8 cellular contexts compared by ENCODE assay signal in genomic region chr7:135672560-135673359, GRCh38. TPM values are rescaled to one million over a fixed set of nuclear protein-coding genes. Genes with fewer than 3 reads are reported as not detected.
DNase-seq lines count a peak whose midpoint lies in the region; ATAC-seq, FAIRE-seq and TF ChIP-seq lines count a peak whose summit lies in the region.

No MANE protein-coding gene starts in this region.

- 0 out of 2 replicates have a peak, but pooled peaks cover 8% of the 10 kb centered on the region for H4K20me1 ChIP-seq in K562 (replicated peaks; ENCODE audit: control insufficient read depth, insufficient read depth, low read length)
- no peaks in the 10 kb centered on the region for H4K20me1 ChIP-seq in keratinocyte (ENCODE audit: control insufficient read depth, extremely low read depth, insufficient read depth, low read length)

- no peaks in the 10 kb centered on the region for H3K27me3 ChIP-seq in K562 (ENCODE audit: control insufficient read depth in 2 of 2, insufficient read depth in 2 of 2, low read length in 2 of 2)
- no peaks in the 10 kb centered on the region for H3K27me3 ChIP-seq in keratinocyte (ENCODE audit: control insufficient read depth, extremely low read depth, insufficient read depth, low read length)
- H3K27me3 ChIP-seq in thoracic aorta (replicated peaks; ENCODE audit: insufficient read depth) = no peaks in the 10 kb centered on the region

- TF ChIP-seq CTCF in K562 (IDR thresholded peaks at IDR 0.05 in 2 of 3, conservative IDR thresholded peaks at IDR 0.05 in 1 of 3; ENCODE audit: insufficient read depth in 2 of 3, low read depth in 1 of 3, low read length in 3 of 3) = peak; percentile 82 to 92 (median 89)
- peak; percentile 72 to 86 (median 79) for TF ChIP-seq CTCF in keratinocyte (optimal IDR thresholded peaks at IDR 0.05 in 1 of 3, IDR thresholded peaks at IDR 0.05 in 1 of 3, conservative IDR thresholded peaks at IDR 0.05 in 1 of 3; ENCODE audit: extremely low read depth in 1 of 3, insufficient read depth in 2 of 3, low read length in 3 of 3)
- peak; percentile 77 for TF ChIP-seq CTCF in thoracic aorta (IDR thresholded peaks at IDR 0.05)

- H3K4me1 ChIP-seq in K562 (replicated peaks in 1 of 2; ENCODE audit: control insufficient read depth in 2 of 2, insufficient read depth in 2 of 2, low read length in 2 of 2) (peaks cover 0 to 3% of the 10 kb centered on the region in 2 experiments; a peak in 1 of 5 replicates), keratinocyte (ENCODE audit: control insufficient read depth, extremely low read depth, insufficient read depth, low read length) (peaks cover 35% of the 10 kb centered on the region), thoracic aorta (ENCODE audit: control insufficient read depth in 1 of 2, low read depth in 2 of 2) (peaks cover 8 to 62% of the 10 kb centered on the region in 2 donors)

- H2AFZ ChIP-seq in K562 (ENCODE audit: low read depth, low read length) (no peak overlapping the region), keratinocyte (ENCODE audit: control insufficient read depth, low read length) (no peak overlapping the region)

- intact Hi-C loops in K562 (cut with micrococcal nuclease) = loop anchor here (1.0 to 5.0 kb wide), 4 partner anchors 39 to 337 kb away; no protein-coding TSS in a partner anchor

- TF ChIP-seq RAD21 in K562 (CRISPR knock-in tag; conservative IDR thresholded peaks at IDR 0.05 in 1 of 2, IDR thresholded peaks at IDR 0.05 in 1 of 2) = peak; percentile 79 to 80

- ATAC-seq in HG03108 (IDR thresholded peaks at IDR 0.05; ENCODE audit: unreplicated experiment) (peak; percentile 59), K562 (peak; percentile 91), thoracic aorta (ENCODE audit: insufficient number of reproducible peaks, low FRiP score, low read depth) (peak; percentile 57)

- no peak; the same call in 1 of the 2 replicates for TF ChIP-seq EP300 in K562 (IDR thresholded peaks at IDR 0.05; ENCODE audit: low read length)

- peak; percentile 71 for DNase-seq in AG20443 (ENCODE audit: low spot score)
- DNase-seq in GM18507 (ENCODE audit: extremely low spot score, insufficient read length, low read depth) = no peak
- DNase-seq in NCI-H345 (lab: John Stamatoyannopoulos, UW) = peak; percentile 60
- DNase-seq in K562 (ENCODE audit: extremely low read depth in 1 of 4, low spot score in 3 of 4) = peak; percentile 64 to 78 (median 69)
- DNase-seq in keratinocyte (ENCODE audit: low read depth, low spot score) = no peak
- DNase-seq in thoracic aorta (ENCODE audit: low spot score) = no peak
- DNase-seq in activated CD4-positive, CD25-positive, alpha-beta regulatory T cell treated with anti-CD3 and anti-CD28 coated beads, Interleukin-2, amount 50 U/mL, for 72 hours = no peak

- H3K36me3 ChIP-seq in K562 (ENCODE audit: control insufficient read depth, insufficient read depth, low read length) = peaks cover 48% of the 10 kb centered on the region
- H3K36me3 ChIP-seq in keratinocyte (ENCODE audit: control insufficient read depth in 2 of 2, extremely low read depth in 1 of 2, insufficient read depth in 2 of 2, low read length in 2 of 2) = peaks cover 4 to 9% of the 10 kb centered on the region in 2 experiments
- no peaks in the 10 kb centered on the region for H3K36me3 ChIP-seq in thoracic aorta

- H3K79me2 ChIP-seq in K562 (ENCODE audit: control insufficient read depth, insufficient read depth, low read length) = peaks cover 56% of the 10 kb centered on the region
- H3K79me2 ChIP-seq in keratinocyte (ENCODE audit: control insufficient read depth, insufficient read depth, low read length) = peaks cover 59% of the 10 kb centered on the region

- CTCF ChIA-PET in K562 (lab: Yijun Ruan, JAX; ENCODE audit: low intra/inter-chr PET ratio) = interaction anchor here (0.6 to 1.4 kb wide), 4 partner anchors 166 to 1917 kb away, joined by 3 to 4 read pairs (median 4); no protein-coding TSS in a partner anchor

- H3K4me3 ChIP-seq in K562 (no peak overlapping the region), keratinocyte (ENCODE audit: control insufficient read depth in 2 of 3, extremely low read depth in 1 of 3, insufficient read depth in 2 of 3, low read depth in 1 of 3, low read length in 3 of 3) (no peak overlapping the region), thoracic aorta (no peak overlapping the region)

- no TSS peak for BruUV-seq in K562 (replicated peaks; lab: Mats Ljungman, UMichigan)

- POLR2A ChIA-PET in K562 (lab: Yijun Ruan, JAX) = interaction anchor here (0.6 to 8.1 kb wide), 6 partner anchors 10 to 432 kb away, joined by 3 to 71 read pairs (median 4); partner anchors contain the start of gene STMP1

- no peak overlapping the region for H3K4me2 ChIP-seq in K562 (ENCODE audit: insufficient read depth, low read length)
- peak overlapping the region; percentile 47 for H3K4me2 ChIP-seq in keratinocyte (ENCODE audit: control insufficient read depth, extremely low read depth, insufficient read depth, low read depth, low read length)

- peak; percentile 44 for FAIRE-seq in GM18507 (lab: Jason Lieb, UNC)
- FAIRE-seq in K562 (lab: Jason Lieb, UNC) = peak; percentile 89
- peak; percentile 71 for FAIRE-seq in keratinocyte (lab: Jason Lieb, UNC)

- in situ Hi-C loops in K562 (cut with MboI) = no loop called here

- H3K27ac ChIP-seq in K562 (ENCODE audit: extremely low read depth, low read depth, low read length) (no peak overlapping the region), keratinocyte (ENCODE audit: control insufficient read depth, insufficient read depth, low read length) (no peak overlapping the region), thoracic aorta (peak overlapping the region; percentile 25 to 52)

- dilution Hi-C loops in keratinocyte (cut with MboI; ENCODE audit: extremely low pct_ligation_motif_present, low sequenced_read_pairs) = no loop called here

- H3K9me3 ChIP-seq in K562 (replicated peaks; ENCODE audit: control insufficient read depth, insufficient read depth, low read depth, low read length) (no peaks in the 10 kb centered on the region), keratinocyte (ENCODE audit: control insufficient read depth, low read depth, low read length) (no peaks in the 10 kb centered on the region), thoracic aorta (no peaks in the 10 kb centered on the region)

- H3K9ac ChIP-seq in K562 (ENCODE audit: insufficient read depth in 1 of 2, low read depth in 2 of 2, low read length in 2 of 2) (no peak overlapping the region), keratinocyte (ENCODE audit: control insufficient read depth, extremely low read depth, insufficient read depth, low read length) (no peak overlapping the region)

- H3K9me1 ChIP-seq in K562 (ENCODE audit: control insufficient read depth, insufficient read depth, low read length) = no peaks in the 10 kb centered on the region
- H3K9me1 ChIP-seq in keratinocyte (ENCODE audit: control insufficient read depth, extremely low read depth, insufficient read depth, low read length) = no peaks in the 10 kb centered on the region

- TF ChIP-seq POLR2A in K562 (conservative IDR thresholded peaks at IDR 0.05) = no peak

- 47% methylated on average over 3 of the region's 3 CpGs for WGBS in K562 (ENCODE audit: insufficient coverage, low coverage, missing lambda C conversion rate)

RNA-seq across cellular contexts. Expression of gene STMP1, which starts 10.4 kb away (rescaled TPM):
- 23.9 and 54.4 TPM in 2 replicates for total RNA-seq in K562 (2011; cell fraction: chromatin; rRNA removed; ENCODE audit: low replicate concordance)
- 18.5 and 19.9 TPM in 2 replicates for total RNA-seq in K562 (2011; cell fraction: nucleolus; rRNA removed)
- 44.6 and 66.5 TPM in 2 replicates for total RNA-seq in K562 (2011; cell fraction: nucleoplasm; rRNA removed)
- total RNA-seq in K562 (2014; rRNA removed) = 10.6 and 18.5 TPM in 2 replicates
- total RNA-seq in K562 (2014; rRNA removed; fragmentation: Illumina TruSeq; extraction: Trizol) = 47.8 and 54.0 TPM in 2 replicates
- total RNA-seq in K562 (2015; rRNA removed; fragmentation: Illumina TruSeq; extraction: Trizol) = 35.1 and 36.5 TPM in 2 replicates
- 56.8 and 59.8 TPM in 2 replicates for total RNA-seq in K562 (2021)
- 58.4 and 66.1 TPM in 2 replicates for polyA plus RNA-seq in K562 (2011; rRNA removed)
- polyA plus RNA-seq in K562 (2011; cell fraction: cytosol; rRNA removed) = 16.5 and 48.0 TPM in 2 replicates
- polyA plus RNA-seq in K562 (2011; cell fraction: nucleus; rRNA removed) = 17.4 and 32.2 TPM in 2 replicates
- polyA plus RNA-seq in K562 (2012) = 66.4 and 79.0 TPM in 2 replicates
- 57.9 and 67.7 TPM in 2 replicates for polyA plus RNA-seq in K562 (2014; fragmentation: Illumina TruSeq; extraction: Trizol)
- polyA plus RNA-seq in K562 (2014; fragmentation: Nextera tagmentation; extraction: Ambion mirVana) = 100 to 1,000 TPM; 175 to 249 TPM
- 41.5 and 53.9 TPM in 2 replicates for polyA plus RNA-seq in K562 (2014; rRNA removed)
- polyA minus RNA-seq in K562 (2011; rRNA and poly(A)+ RNA removed) = 35.3 and 55.2 TPM in 2 replicates
- 21.3 and 22.6 TPM in 2 replicates for polyA minus RNA-seq in K562 (2011; cell fraction: cytosol; rRNA and poly(A)+ RNA removed)
- 18.3 and 36.7 TPM in 2 replicates for polyA minus RNA-seq in K562 (2011; cell fraction: nucleus; rRNA and poly(A)+ RNA removed)
- polyA plus RNA-seq in keratinocyte = 16.6 to 30.5 TPM (median 24.8 TPM) in 3 replicates
- 5.7 TPM for polyA plus RNA-seq in keratinocyte (2011; ENCODE audit: low read depth)
- 21.2 and 34.3 TPM in 2 replicates for polyA plus RNA-seq in keratinocyte (2011; cell fraction: cytosol; rRNA removed)
- polyA plus RNA-seq in keratinocyte (2011; cell fraction: nucleus; rRNA removed) = 8.8 and 11.2 TPM in 2 replicates
- 23.6 and 31.3 TPM in 2 replicates for polyA plus RNA-seq in keratinocyte (2012; ENCODE audit: low replicate concordance)
- polyA minus RNA-seq in keratinocyte = 6.4 to 13.8 TPM (median 7.7 TPM) in 3 replicates
- polyA minus RNA-seq in keratinocyte (2011; cell fraction: cytosol; rRNA and poly(A)+ RNA removed) = 20.1 TPM
- polyA minus RNA-seq in keratinocyte (2011; cell fraction: nucleus; rRNA and poly(A)+ RNA removed) = 4.3 and 8.8 TPM in 2 replicates
- 10 to 100 TPM; 15.7 to 48.5 TPM for total RNA-seq in thoracic aorta

RNA-seq across cellular contexts. Expression of gene SLC13A4, which starts 55.2 kb away (rescaled TPM):
- total RNA-seq in K562 (2011; cell fraction: chromatin; rRNA removed; ENCODE audit: low replicate concordance) = 0.62 and 1.4 TPM in 2 replicates
- total RNA-seq in K562 (2011; cell fraction: nucleolus; rRNA removed) = 0.39 and 0.50 TPM in 2 replicates
- 0.88 and 1.2 TPM in 2 replicates for total RNA-seq in K562 (2011; cell fraction: nucleoplasm; rRNA removed)
- total RNA-seq in K562 (2014; rRNA removed) (0.23 and 0.45 TPM in 2 replicates), K562 (2014; rRNA removed; fragmentation: Illumina TruSeq; extraction: Trizol) (0.22 and 0.51 TPM in 2 replicates), K562 (2015; rRNA removed; fragmentation: Illumina TruSeq; extraction: Trizol) (0.19 and 0.36 TPM in 2 replicates), K562 (2021) (0.60 and 0.66 TPM in 2 replicates), thoracic aorta (1 to 10 TPM; 2.0 to 2.1 TPM)
- polyA plus RNA-seq in K562 (2011; rRNA removed) (0.11 and 0.60 TPM in 2 replicates), K562 (2014; fragmentation: Illumina TruSeq; extraction: Trizol) (0.86 and 1.0 TPM in 2 replicates), K562 (2014; fragmentation: Nextera tagmentation; extraction: Ambion mirVana) (under 1 TPM; 0.27 to 0.48 TPM), K562 (2014; rRNA removed) (0.41 and 0.66 TPM in 2 replicates), keratinocyte (0.02 to 0.12 TPM (median 0.03 TPM) in 3 replicates)
- 0.37 and 1.3 TPM in 2 replicates for polyA plus RNA-seq in K562 (2011; cell fraction: cytosol; rRNA removed)
- polyA plus RNA-seq in K562 (2011; cell fraction: nucleus; rRNA removed) = 0.17 and 1.1 TPM in 2 replicates
- 0.90 and 1.9 TPM in 2 replicates for polyA plus RNA-seq in K562 (2012)
- 0.14 and 0.27 TPM in 2 replicates for polyA minus RNA-seq in K562 (2011; rRNA and poly(A)+ RNA removed)
- polyA minus RNA-seq in K562 (2011; cell fraction: cytosol; rRNA and poly(A)+ RNA removed) = not detected in 2 replicates
- polyA minus RNA-seq in K562 (2011; cell fraction: nucleus; rRNA and poly(A)+ RNA removed) = 0.44 TPM in 1 of 2 replicates, not detected in the other
- polyA plus RNA-seq in keratinocyte (2011; ENCODE audit: low read depth) = not detected
- polyA plus RNA-seq in keratinocyte (2011; cell fraction: cytosol; rRNA removed) = 0.04 TPM in 1 of 2 replicates, not detected in the other
- polyA plus RNA-seq in keratinocyte (2011; cell fraction: nucleus; rRNA removed) = 0.23 TPM in 1 of 2 replicates, not detected in the other
- polyA plus RNA-seq in keratinocyte (2012; ENCODE audit: low replicate concordance) = 0.29 and 0.62 TPM in 2 replicates
- polyA minus RNA-seq in keratinocyte = 0.07 TPM in 1 of 3 replicates, not detected in the others
- polyA minus RNA-seq in keratinocyte (2011; cell fraction: cytosol; rRNA and poly(A)+ RNA removed) = not detected
- not detected in 2 replicates for polyA minus RNA-seq in keratinocyte (2011; cell fraction: nucleus; rRNA and poly(A)+ RNA removed)

Comparison
In these comparisons a context has a peak if more than half of its experiments do, and no peak if none do; other contexts are left out.
1. DNase-seq: peak in AG20443 (single experiment), NCI-H345 (single experiment) and K562 (4 of 4); none in GM18507 (single experiment), keratinocyte (single experiment), thoracic aorta (single experiment) and activated CD4-positive, CD25-positive, alpha-beta regulatory T cell treated with anti-CD3 and anti-CD28 coated beads, Interleukin-2, amount 50 U/mL, for 72 hours (single experiment).
2. H3K27ac ChIP-seq: peak in thoracic aorta (2 of 2); none in K562 (single experiment) and keratinocyte (single experiment).
3. Peak in every context shown above with its lines, with median percentiles within 50 percentile points of each other: ATAC-seq and CTCF ChIP-seq.